In the genomic region with DNA sequence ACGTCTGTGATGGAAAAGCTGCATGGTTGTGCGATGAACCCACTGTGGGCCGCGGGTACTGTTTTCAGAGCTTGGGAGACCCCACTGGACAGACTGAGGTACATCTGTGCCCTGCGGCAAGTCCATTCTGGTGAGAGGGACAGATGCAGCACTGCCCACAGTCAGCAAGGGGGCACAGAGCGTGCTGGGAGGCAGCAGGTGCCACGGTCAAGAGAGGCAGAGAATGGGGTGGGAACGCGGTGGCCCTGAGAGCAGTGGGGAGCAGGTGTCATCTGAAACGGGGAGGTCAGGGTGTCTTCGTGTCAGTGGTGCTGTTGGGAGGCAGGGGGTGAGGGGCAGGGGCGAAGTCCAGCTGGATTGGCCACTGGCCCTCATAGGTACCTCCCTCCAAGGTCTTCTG, we compare ENCODE assay signal across 13 cellular contexts.
"Had no signal": no experiment of that assay in that cellular context is flagged by ENCODE, and none has a peak within 500 bp of the region (broad histone marks: within the 10 kb centered on the region; RNA-seq: fewer than 3 reads in every experiment).

No MANE protein-coding gene starts in this region.

- H3K36me3 ChIP-seq: cardiac muscle cell had no signal

- H3K27ac Mint-ChIP-seq: T-helper 1 cell treated with Interleukin-12 subunit alpha and Interleukin-12 subunit beta and Interleukin-4 antibody, amounts not matched to agents 30 μg/mL and 1 μg/mL, for 36 hours had no signal

- H2AFZ ChIP-seq: parathyroid adenoma had no signal

- H3K27ac ChIP-seq: cardiac muscle cell, parathyroid adenoma had no signal

- H3K4me3 ChIP-seq: cardiac muscle cell, smooth muscle cell had no signal

- H3K9me3 Mint-ChIP-seq: T-helper 1 cell treated with Interleukin-12 subunit alpha and Interleukin-12 subunit beta and Interleukin-4 antibody, amounts not matched to agents 30 μg/mL and 1 μg/mL, for 36 hours had no signal

- DNase-seq: activated CD4-positive, CD25-positive, alpha-beta regulatory T cell treated with anti-CD3 and anti-CD28 coated beads, Interleukin-2, amount 50 U/mL, for 72 hours; activated effector memory CD4-positive, alpha-beta T cell treated with Interleukin-2 at 50 U/mL for 16 hours; activated T-cell treated with anti-CD3 and anti-CD28 coated beads, Interleukin-2, amount 50 U/mL, for 1 hour; foreskin melanocyte; mammary epithelial cell; SK-N-SH; stimulated activated naive CD4-positive, alpha-beta T cell; substantia nigra; trophoblast cell had no signal

- H3K4me2 ChIP-seq: SK-N-SH, smooth muscle cell had no signal

- H3K27me3 ChIP-seq: cardiac muscle cell had no signal

- H3K9ac ChIP-seq: parathyroid adenoma, SK-N-SH had no signal

- H3K9me3 ChIP-seq: SK-N-SH had no signal

- H3K4me3 Mint-ChIP-seq: T-helper 1 cell treated with Interleukin-12 subunit alpha and Interleukin-12 subunit beta and Interleukin-4 antibody, amounts not matched to agents 30 μg/mL and 1 μg/mL, for 36 hours had no signal

- H3K4me1 ChIP-seq: parathyroid adenoma had no signal
